In genomic region chr14:48857366-48857765, GRCh38 we compare ENCODE assay signal across 28 cellular contexts.
A peak's percentile ranks its signal among the peaks of the same experiment; 100 is the strongest.
DNase-seq lines count a peak whose midpoint lies in the region; ATAC-seq and TF ChIP-seq lines count a peak whose summit lies in the region.
"Had no signal": no experiment of that assay in that cellular context is flagged by ENCODE, and none has a peak within 500 bp of the region (broad histone marks: within the 10 kb centered on the region; RNA-seq: fewer than 3 reads in every experiment).

No MANE protein-coding gene starts in this region.

- no peaks in the 10 kb centered on the region for H3K27me3 Mint-ChIP-seq in activated T-cell treated with anti-CD3 and anti-CD28 coated beads, Interleukin-2, amount 50 U/mL, for 72 hours (ENCODE audit: low read depth)
- H3K27me3 Mint-ChIP-seq: CD8-positive, alpha-beta memory T cell had no signal

- no peaks in the 10 kb centered on the region for H3K9me3 Mint-ChIP-seq in activated T-cell treated with anti-CD3 and anti-CD28 coated beads, Interleukin-2, amount 50 U/mL, for 72 hours

- no peaks in the 10 kb centered on the region for H3K36me3 Mint-ChIP-seq in activated T-cell treated with anti-CD3 and anti-CD28 coated beads, Interleukin-2, amount 50 U/mL, for 72 hours (ENCODE audit: insufficient read depth in 2 of 2)
- H3K36me3 Mint-ChIP-seq: CD14-positive monocyte; CD8-positive, alpha-beta memory T cell had no signal

- H3K36me3 ChIP-seq in thyroid gland, result no peaks in the 10 kb centered on the region
- H3K36me3 ChIP-seq: BE2C, HAP-1, SJSA1 had no signal

- TF ChIP-seq POLR2A in thyroid gland (IDR thresholded peaks at IDR 0.05), result no peak

- peaks cover 0 to 13% of the 10 kb centered on the region in 2 donors for H3K4me1 ChIP-seq in thyroid gland
- H3K4me1 ChIP-seq: BE2C, HAP-1, SJSA1 had no signal

- POLR2A ChIA-PET in HEK293T (lab: Yijun Ruan, JAX), result no interaction called here

- no peaks in the 10 kb centered on the region for H3K27me3 ChIP-seq in thyroid gland
- H3K27me3 ChIP-seq: BE2C, SJSA1 had no signal

- H3K4me1 Mint-ChIP-seq in activated T-cell treated with anti-CD3 and anti-CD28 coated beads, Interleukin-2, amount 50 U/mL, for 72 hours (ENCODE audit: low read depth), result no peaks in the 10 kb centered on the region
- H3K4me1 Mint-ChIP-seq: CD14-positive monocyte; CD8-positive, alpha-beta memory T cell had no signal

- DNase-seq in activated T-cell treated with anti-CD3 and anti-CD28 coated beads, Interleukin-2, amount 50 U/mL, for 72 hours, result no peak
- no peak for DNase-seq in activated T-cell treated with anti-CD3 and anti-CD28 coated beads, Interleukin-2, amount 50 U/mL, for 48 hours
- DNase-seq in NCI-H226 (peak; percentile 22), amniotic epithelial cell (ENCODE audit: low read depth) (peak; percentile 16), thyroid gland (peak; percentile 41 to 57), HEK293T (ENCODE audit: extremely low spot score) (no peak)
- DNase-seq: 8988T; ACHN; BE2C; Calu3; CD8-positive, alpha-beta memory T cell; DMS153; GM23248; Karpas-422; MV-4-11; NCI-H1105; NCI-H1436 treated with DMSO at 0.1 percent for 48 hours; NCI-H187 treated with DMSO at 0.1 percent for 48 hours; NCI-H446 treated with DMSO at 0.1 percent for 48 hours; PC-3; Right ventricle myocardium superior; RPMI8226 had no signal

- H3K9me3 ChIP-seq in thyroid gland, result no peaks in the 10 kb centered on the region
- H3K9me3 ChIP-seq: BE2C, HAP-1, SJSA1 had no signal

- TF ChIP-seq CTCF in thyroid gland (IDR thresholded peaks at IDR 0.05), result no peak

- peak overlapping the region; percentile 43 for H3K27ac Mint-ChIP-seq in activated T-cell treated with anti-CD3 and anti-CD28 coated beads, Interleukin-2, amount 50 U/mL, for 72 hours
- H3K27ac Mint-ChIP-seq: CD14-positive monocyte had no signal

- intact Hi-C loops in thyroid gland (cut with DNase I), result no loop called here

- H3K27ac ChIP-seq in thyroid gland, result no peak overlapping the region
- H3K27ac ChIP-seq: GM23248, HL-60, SJSA1 had no signal

- no peak overlapping the region for H3K4me3 Mint-ChIP-seq in activated T-cell treated with anti-CD3 and anti-CD28 coated beads, Interleukin-2, amount 50 U/mL, for 72 hours
- H3K4me3 Mint-ChIP-seq: CD14-positive monocyte; CD8-positive, alpha-beta memory T cell had no signal

- CTCF ChIA-PET in HEK293T (lab: Yijun Ruan, JAX), result interaction anchor here (0.5 kb wide), 1 partner anchor 316 kb away, joined by 4 read pairs; no protein-coding TSS in a partner anchor

- WGBS in thyroid gland, 2 donors, result 20 to 25% methylated on average over 2 of the region's 2 CpGs

- H3K4me3 ChIP-seq in thyroid gland (replicated peaks in 1 of 3), result no peak overlapping the region
- H3K4me3 ChIP-seq: GM23248, HAP-1, SJSA1 had no signal

- no peak for ATAC-seq in activated T-cell treated with anti-CD3 and anti-CD28 coated beads, Interleukin-2, amount 50 U/mL, for 72 hours (replicated peaks in 1 of 2)
- ATAC-seq in GM18907 (IDR thresholded peaks at IDR 0.05; ENCODE audit: unreplicated experiment) (no peak), HG03432 (IDR thresholded peaks at IDR 0.05; ENCODE audit: unreplicated experiment) (no peak)
- ATAC-seq: PC-3 had no signal

TF ChIP-seq in HEK293T, 16 proteins besides CTCF, POLR2A, EP300 and RAD21:
- no peak for TF ChIP-seq FOXK2 (IDR thresholded peaks at IDR 0.05)
- TF ChIP-seq NFRKB (IDR thresholded peaks at IDR 0.05), result no peak
- no peak for TF ChIP-seq ZNF384 (IDR thresholded peaks at IDR 0.05)
- TF ChIP-seq SUZ12 (IDR thresholded peaks at IDR 0.05), result no peak
- no peak for TF ChIP-seq L3MBTL2 (conservative IDR thresholded peaks at IDR 0.05)
- no peak for TF ChIP-seq SP1 (IDR thresholded peaks at IDR 0.05)
- no peak for TF ChIP-seq ARNT (IDR thresholded peaks at IDR 0.05)
- TF ChIP-seq HDGF (IDR thresholded peaks at IDR 0.05; ENCODE audit: borderline replicate concordance), result no peak
- no peak for TF ChIP-seq CTBP1 (IDR thresholded peaks at IDR 0.05; ENCODE audit: borderline replicate concordance)
- TF ChIP-seq FOXA1 (IDR thresholded peaks at IDR 0.05), result no peak
- no peak for TF ChIP-seq TARDBP (IDR thresholded peaks at IDR 0.05)

Comparison
In these comparisons a context has a peak if more than half of its experiments do, and no peak if none do; other contexts are left out.
1. DNase-seq: peak in NCI-H226 (single experiment), amniotic epithelial cell (single experiment) and thyroid gland (2 of 2); none in activated T-cell treated with anti-CD3 and anti-CD28 coated beads, Interleukin-2, amount 50 U/mL, for 72 hours (0 of 2), activated T-cell treated with anti-CD3 and anti-CD28 coated beads, Interleukin-2, amount 50 U/mL, for 48 hours (0 of 2) and HEK293T (single experiment).